In the genomic region with DNA sequence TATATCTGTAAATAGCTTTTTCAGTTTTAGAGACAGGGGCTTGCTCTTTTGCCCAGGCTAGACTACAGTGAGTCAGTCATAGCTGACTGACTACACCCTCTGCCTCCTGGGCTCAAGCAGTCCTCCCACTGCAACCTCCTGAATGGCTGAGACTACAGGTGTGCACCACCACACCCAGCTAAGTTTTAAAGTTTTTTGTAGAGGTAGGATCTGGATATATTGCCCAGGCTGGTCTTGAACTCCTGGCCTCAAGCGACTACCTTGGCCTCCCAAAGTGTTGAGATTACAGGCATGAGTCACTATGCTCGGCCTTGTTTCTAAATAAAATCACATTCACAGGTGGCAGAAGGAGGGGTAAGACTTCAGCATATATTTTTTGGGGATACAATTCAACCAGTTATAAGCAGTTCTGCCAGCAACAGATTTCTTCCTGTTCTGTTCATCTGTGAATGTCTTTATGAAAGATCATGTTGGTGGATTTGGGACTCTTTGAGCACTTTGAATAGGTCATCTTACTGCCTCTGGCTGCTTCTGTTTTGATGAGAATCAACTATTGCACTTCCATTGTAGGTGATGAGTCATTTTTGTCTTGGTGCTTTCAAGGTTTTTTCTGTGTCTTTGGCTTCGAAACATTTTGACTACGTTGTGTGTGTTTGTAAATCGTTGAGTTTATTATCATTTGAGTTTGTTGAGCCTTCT, we compare ENCODE assay signal across 11 cellular contexts. TPM values are rescaled to one million over a fixed set of nuclear protein-coding genes. Genes with fewer than 3 reads are reported as not detected.
DNase-seq lines count a peak whose midpoint lies in the region; ATAC-seq and TF ChIP-seq lines count a peak whose summit lies in the region.
"Had no signal": no experiment of that assay in that cellular context is flagged by ENCODE, and none has a peak within 500 bp of the region (broad histone marks: within the 10 kb centered on the region; RNA-seq: fewer than 3 reads in every experiment).

No MANE protein-coding gene starts in this region.

- H3K4me1 ChIP-seq in prostate gland (replicated peaks) (no peaks in the 10 kb centered on the region), PC-3 (ENCODE audit: insufficient read depth, low read length) (peaks cover 7% of the 10 kb centered on the region), HAP-1 (no peaks in the 10 kb centered on the region; the same call in 1 of the 2 replicates)

- CTCF ChIA-PET in PC-3 (lab: Charles Lee): no interaction called here

- no peak overlapping the region for H3K4me3 ChIP-seq in prostate gland
- no peak overlapping the region for H3K4me3 ChIP-seq in PC-3 (ENCODE audit: low read length)
- H3K4me3 ChIP-seq in HAP-1: no peak overlapping the region
- H3K4me3 ChIP-seq: lung had no signal

- no peak overlapping the region for H3K9ac ChIP-seq in PC-3 (ENCODE audit: low read length)

- no peak overlapping the region for H2AFZ ChIP-seq in PC-3 (ENCODE audit: low read length)

- no peaks in the 10 kb centered on the region for H3K27me3 ChIP-seq in prostate gland (replicated peaks; ENCODE audit: insufficient read depth)
- H3K27me3 ChIP-seq in PC-3 (ENCODE audit: low read length): no peaks in the 10 kb centered on the region
- no peaks in the 10 kb centered on the region for H3K27me3 ChIP-seq in HAP-1 (ENCODE audit: low read depth)

- ATAC-seq in GM18858 (IDR thresholded peaks at IDR 0.05; ENCODE audit: unreplicated experiment) (peak; percentile 88), GM21576 (IDR thresholded peaks at IDR 0.05; ENCODE audit: unreplicated experiment) (peak; percentile 69), HG03439 (IDR thresholded peaks at IDR 0.05; ENCODE audit: unreplicated experiment) (peak; percentile 83), PC-3 (no peak)

- no peak overlapping the region for H3K4me2 ChIP-seq in PC-3 (ENCODE audit: low read length)

- BruUV-seq in PC-3 (replicated peaks; lab: Mats Ljungman, UMichigan): no TSS peak

- H4K20me1 ChIP-seq in PC-3 (ENCODE audit: low read length): peaks cover 72% of the 10 kb centered on the region

- in situ Hi-C loops in HAP-1 (cut with MboI; ENCODE audit: low sequenced_read_pairs): no loop called here

- H3K9me3 ChIP-seq in prostate gland (no peaks in the 10 kb centered on the region), PC-3 (ENCODE audit: low read length) (no peaks in the 10 kb centered on the region), HAP-1 (no peaks in the 10 kb centered on the region; the same call in 1 of the 2 replicates)

- no peaks in the 10 kb centered on the region for H3K9me2 ChIP-seq in PC-3 (replicated peaks; ENCODE audit: low read length)

- H3K27ac ChIP-seq in epithelial cell of prostate: peak overlapping the region; percentile 16
- H3K27ac ChIP-seq in prostate gland: no peak overlapping the region
- no peak overlapping the region for H3K27ac ChIP-seq in PC-3 (ENCODE audit: low read length)

- TF ChIP-seq CTCF in prostate gland (IDR thresholded peaks at IDR 0.05) (no peak), PC-3 (conservative IDR thresholded peaks at IDR 0.05; ENCODE audit: low read depth, low read length) (no peak)

- no peaks in the 10 kb centered on the region for H3F3A ChIP-seq in PC-3 (ENCODE audit: low read length, unreplicated experiment)

- H3K36me3 ChIP-seq in prostate gland (no peaks in the 10 kb centered on the region), PC-3 (ENCODE audit: low read depth, low read length) (0 out of 2 replicates have a peak, but pooled peaks cover 3% of the 10 kb centered on the region), HAP-1 (replicated peaks) (no peaks in the 10 kb centered on the region)

- DNase-seq in epithelial cell of prostate (ENCODE audit: low read depth, low spot score): no peak
- no peak for DNase-seq in prostate gland (ENCODE audit: low spot score)
- no peak for DNase-seq in PC-3
- no peak for DNase-seq in cortex of kidney (lab: John Stamatoyannopoulos, UW)
- no peak for DNase-seq in HAP-1 (ENCODE audit: low spot score in 2 of 2)
- DNase-seq: NCI-H1092 treated with DMSO at 0.1 percent for 48 hours; stimulated activated CD4-positive, alpha-beta T cell treated with anti-CD3 and anti-CD28 coated beads, Interleukin-1b, Interleukin-23, amount 100 ng/mL, for 48 hours had no signal

- peaks cover 99% of the 10 kb centered on the region for H3K79me2 ChIP-seq in PC-3 (ENCODE audit: low read length)

- 96% methylated on average over 5 of the region's 5 CpGs for WGBS in prostate gland

- no peak for TF ChIP-seq POLR2A in prostate gland (IDR thresholded peaks at IDR 0.05)

- POLR2A ChIA-PET in PC-3 (lab: Charles Lee; ENCODE audit: unreplicated experiment): no interaction called here

- intact Hi-C loops in prostate gland (cut with DNase I) (no loop called here), PC-3 (cut with micrococcal nuclease) (no loop called here)

RNA-seq across cellular contexts. Expression of a gene that starts 15.7 kb away (rescaled TPM):
- 10 to 100 TPM; 33.2 to 82.9 TPM for total RNA-seq in prostate gland
- total RNA-seq in PC-3 (2014; rRNA removed): 25.3 and 31.2 TPM in 2 replicates
